Comparison of ENCODE assay signal across 1 cellular context in the genomic region with DNA sequence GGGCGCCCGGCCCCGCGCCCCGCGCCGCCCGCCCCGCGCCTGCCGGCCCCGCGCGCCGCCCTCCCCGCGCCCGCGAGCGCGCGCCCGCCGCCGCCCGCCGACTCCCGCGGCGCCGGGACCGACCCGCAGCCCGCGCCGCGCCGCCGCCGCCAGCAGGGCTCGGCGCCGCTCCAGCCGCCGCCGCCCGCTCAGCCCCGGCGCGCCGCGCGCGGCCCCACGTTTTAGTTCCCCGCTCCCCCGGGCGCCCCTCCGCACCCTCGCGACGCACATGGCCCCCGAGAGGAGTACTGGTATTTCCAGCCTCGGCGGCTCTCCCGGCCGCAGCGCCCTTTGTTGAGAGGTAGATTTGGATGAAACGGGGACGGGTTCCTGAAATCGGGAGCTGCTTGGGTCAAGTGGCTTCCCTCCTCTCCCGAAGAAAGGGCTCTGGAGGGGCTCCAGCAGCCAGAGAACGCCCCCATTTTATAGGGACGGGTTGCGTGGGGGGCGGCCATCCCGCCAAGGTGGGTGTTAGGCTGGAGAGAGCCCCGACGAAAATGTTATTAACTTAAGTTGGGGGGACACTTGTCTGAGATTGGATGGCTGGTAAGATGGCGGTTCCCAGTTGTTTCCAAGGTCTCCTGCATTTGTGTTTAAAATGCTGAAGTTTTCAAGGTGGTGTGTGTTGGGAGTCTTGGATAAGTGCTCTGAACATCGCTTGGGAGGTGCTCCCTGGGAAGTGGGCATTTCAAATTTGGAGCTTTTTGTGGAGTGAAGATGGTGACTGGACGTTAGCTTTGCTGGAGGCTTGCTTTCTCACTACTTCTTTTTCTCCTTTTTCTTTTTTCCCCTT.
TF ChIP-seq lines count a peak whose summit lies in the region.

No MANE protein-coding gene starts in this region.

TF ChIP-seq in HepG2, 621 proteins besides CTCF, POLR2A, EP300 and RAD21:
- TF ChIP-seq MTF1 (CRISPR knock-in tag; IDR thresholded peaks at IDR 0.05) (no peak), MTF2 (CRISPR knock-in tag; IDR thresholded peaks at IDR 0.05; ENCODE audit: borderline replicate concordance) (0 out of 2 replicates have a peak, but pooled peaks have one; percentile 16), CBX2 (IDR thresholded peaks at IDR 0.05; ENCODE audit: low read depth, low read length) (peak; percentile 77; the same call in 1 of the 2 replicates), CBX2 (CRISPR knock-in tag; IDR thresholded peaks at IDR 0.05; ENCODE audit: low read depth) (no peak), EZH2 (conservative IDR thresholded peaks at IDR 0.05; ENCODE audit: low read depth, low read length) (peak; percentile 100), SAP130 (CRISPR knock-in tag; IDR thresholded peaks at IDR 0.05; ENCODE audit: low read depth) (0 out of 2 replicates have a peak, but pooled peaks have one; percentile 22), ZNF263 (CRISPR knock-in tag; IDR thresholded peaks at IDR 0.05) (peak; percentile 65; the same call in 1 of the 2 replicates)
